In the genomic region with DNA sequence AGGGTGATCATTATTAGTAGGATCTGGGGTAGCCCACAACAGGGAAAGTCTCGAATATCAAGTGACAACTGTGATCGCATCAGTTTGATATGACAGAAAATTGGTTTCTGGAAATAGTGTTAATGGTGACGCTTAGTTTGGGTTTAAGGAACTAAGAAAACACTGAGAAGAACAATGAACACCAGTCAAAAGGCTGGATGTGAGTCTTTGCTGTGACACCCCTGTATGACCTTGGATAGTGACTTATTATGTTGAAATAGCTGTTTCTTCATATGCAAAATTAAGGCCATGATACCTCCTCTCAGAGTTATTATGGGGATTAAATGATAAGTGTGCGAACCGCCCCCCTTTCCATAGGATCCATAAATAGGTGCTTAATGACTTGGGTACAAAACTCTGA, we compare ENCODE assay signal across 8 cellular contexts. TPM values are rescaled to one million over a fixed set of nuclear protein-coding genes. Genes with fewer than 3 reads are reported as not detected.
A peak's percentile ranks its signal among the peaks of the same experiment; 100 is the strongest.
DNase-seq lines count a peak whose midpoint lies in the region; ATAC-seq and TF ChIP-seq lines count a peak whose summit lies in the region.

No MANE protein-coding gene starts in this region.

- no peaks in the 10 kb centered on the region for H3K9me3 ChIP-seq in psoas muscle

- DNase-seq in GM12864 (ENCODE audit: low read depth) = no peak
- DNase-seq in OCI-M1 (lab: John Stamatoyannopoulos, UW) = peak; percentile 28
- DNase-seq in erythroblast (lab: John Stamatoyannopoulos, UW) = peak; percentile 43 to 57
- DNase-seq in psoas muscle = no peak
- no peak for DNase-seq in anterior cingulate cortex (lab: John Stamatoyannopoulos, UW)
- DNase-seq in NCI-H2196 treated with DMSO at 0.1 percent for 48 hours (lab: John Stamatoyannopoulos, UW; ENCODE audit: unreplicated experiment) = no peak
- DNase-seq in NCI-H510A (lab: John Stamatoyannopoulos, UW) = no peak
- DNase-seq in H4 (ENCODE audit: low spot score) = no peak

- H3K4me3 ChIP-seq in GM12864 (ENCODE audit: low read depth, low read length) = peak overlapping the region; percentile 87
- H3K4me3 ChIP-seq in psoas muscle = peak overlapping the region; percentile 82

- TF ChIP-seq CTCF in GM12864 (IDR thresholded peaks at IDR 0.05; ENCODE audit: low read depth, low read length, missing control alignments) (no peak), psoas muscle (IDR thresholded peaks at IDR 0.05) (no peak)

- TF ChIP-seq POLR2A in erythroblast (IDR thresholded peaks at IDR 0.05; ENCODE audit: low read length) = no peak

- H3K36me3 ChIP-seq in psoas muscle (ENCODE audit: insufficient read depth in 1 of 2, low read depth in 1 of 2) = peaks cover 0 to 2% of the 10 kb centered on the region in 2 donors

- no peaks in the 10 kb centered on the region for H3K27me3 ChIP-seq in psoas muscle (ENCODE audit: insufficient read depth in 3 of 3, low read length in 2 of 3)

- H3K4me1 ChIP-seq in psoas muscle = peaks cover 27% of the 10 kb centered on the region

- intact Hi-C loops in psoas muscle (cut with DNase I) = loop anchor here in 1 of 2 donors (5.0 kb wide), 2 partner anchors 35 to 150 kb away; a partner anchor contains a TSS

- peak in 1 of 4 donors; percentile 36 for ATAC-seq in psoas muscle

- peak overlapping the region; percentile 89 for H3K27ac ChIP-seq in psoas muscle

- 24 to 35% (median 31%) methylated on average over 5 of the region's 5 CpGs for WGBS in psoas muscle, 3 donors

RNA-seq across cellular contexts. Expression of a gene that starts 0.9 kb away (rescaled TPM):
- 1 to 10 TPM; 1.9 to 5.6 (median 4.5) TPM for total RNA-seq in psoas muscle
- polyA plus RNA-seq in psoas muscle = 10 to 100 TPM in 2 of 3 donors, 1 to 10 TPM in 1; 7.4 to 20.1 (median 19.9) TPM
- total RNA-seq in H4 (2014; rRNA removed; shearing (Covaris generic)) = 10.3 and 11.6 TPM in 2 replicates

RNA-seq across cellular contexts. Expression of a gene that starts 29.4 kb away (rescaled TPM):
- 10 to 100 TPM; 12.0 to 22.3 (median 16.4) TPM for total RNA-seq in psoas muscle
- 10 to 100 TPM; 13.7 to 17.3 (median 14.9) TPM for polyA plus RNA-seq in psoas muscle
- total RNA-seq in H4 (2014; rRNA removed; shearing (Covaris generic)) = 134 and 146 TPM in 2 replicates

RNA-seq across cellular contexts. Expression of a gene that starts 32.6 kb away (rescaled TPM):
- 10 to 100 TPM in 3 of 4 donors, 1 to 10 TPM in 1; 8.6 to 32.2 (median 15.5) TPM for total RNA-seq in psoas muscle
- 10 to 100 TPM in 2 of 3 donors, 1 to 10 TPM in 1; 8.0 to 22.5 (median 22.5) TPM for polyA plus RNA-seq in psoas muscle
- total RNA-seq in H4 (2014; rRNA removed; shearing (Covaris generic)) = 452 and 554 TPM in 2 replicates

Comparison
In these comparisons a context has a peak if more than half of its experiments do, and no peak if none do; other contexts are left out.
1. DNase-seq: peak in OCI-M1 (single experiment) and erythroblast (2 of 2); none in GM12864 (single experiment), psoas muscle (0 of 2), anterior cingulate cortex (0 of 58), NCI-H2196 treated with DMSO at 0.1 percent for 48 hours (single experiment), NCI-H510A (single experiment) and H4 (single experiment).
2. RNA of a gene that starts 32.6 kb away (total RNA-seq): 452 to 554 TPM in H4; 8.6 to 32.2 TPM in psoas muscle; every median in the first group is over 10 times any median in the second.